Comparison of ENCODE assay signal across 8 cellular contexts in genomic region chrX:103310592-103311400, GRCh38. TPM values are rescaled to one million over a fixed set of nuclear protein-coding genes. Genes with fewer than 3 reads are reported as not detected.
DNase-seq lines count a peak whose midpoint lies in the region; ATAC-seq and TF ChIP-seq lines count a peak whose summit lies in the region.

Gene BEX2, minus strand, starts transcription at chrX:103310990. Its CDS starts 1,014 bp downstream, at chrX:103309976.

- H3K27ac Mint-ChIP-seq in T-cell: peak within 1 kb of the TSS; percentile 66 to 87

- TF ChIP-seq CTCF in KMS-11 (conservative IDR thresholded peaks at IDR 0.05; ENCODE audit: low read depth, low read length): no peak
- no peak for TF ChIP-seq CTCF in sigmoid colon (IDR thresholded peaks at IDR 0.05)

- ATAC-seq in GM21528 (IDR thresholded peaks at IDR 0.05; ENCODE audit: low FRiP score, unreplicated experiment) (peak; percentile 94), T-cell (replicated peaks in 1 of 4) (peak; percentile 99 to 100 (median 99))

- peaks cover 6% of the 10 kb centered on the region for H3K4me1 ChIP-seq in KMS-11 (ENCODE audit: low read depth, poor library complexity, severe bottlenecking)
- peaks cover 0 to 5% (median 2%) of the 10 kb centered on the region in 4 donors for H3K4me1 ChIP-seq in sigmoid colon

- no peak for TF ChIP-seq POLR2A in sigmoid colon (IDR thresholded peaks at IDR 0.05)

- H3K27ac ChIP-seq in KMS-11: no peak within 1 kb of the TSS
- H3K27ac ChIP-seq in sigmoid colon: peak within 1 kb of the TSS in 1 of 4 donors; percentile 14

- DNase-seq in DMS 273 (lab: John Stamatoyannopoulos, UW; ENCODE audit: unreplicated experiment) (peak; percentile 90), T-cell (peak; percentile 60 to 88 (median 82)), anterior cingulate cortex (lab: John Stamatoyannopoulos, UW) (peak; percentile 2 to 85 (median 67)), iPS DF 4.7 (ENCODE audit: extremely low read depth, low spot score) (peak; percentile 44), sigmoid colon (peak; percentile 81), HT-29 (ENCODE audit: low spot score) (no peak)

- CTCF ChIA-PET in T-cell (lab: Charles Lee): interaction anchor here in 1 of 2 donors (0.6 to 1.4 kb wide), 2 partner anchors 12 to 153 kb away, joined by 3 to 5 read pairs; no protein-coding TSS in a partner anchor

- H3K27me3 Mint-ChIP-seq in T-cell: peaks cover 0 to 6% of the 10 kb centered on the region in 2 donors

- H3K9me3 Mint-ChIP-seq in T-cell: no peaks in the 10 kb centered on the region

- H4K20me1 ChIP-seq in KMS-11 (ENCODE audit: insufficient read depth): no peaks in the 10 kb centered on the region

- peak within 1 kb of the TSS; percentile 71; the same call in 1 of the 2 replicates for H3K9ac ChIP-seq in KMS-11

- H3K9me3 ChIP-seq in sigmoid colon: no peaks in the 10 kb centered on the region

- peak within 1 kb of the TSS; percentile 60; the same call in 1 of the 2 replicates for H3K4me2 ChIP-seq in KMS-11

- H3K36me3 ChIP-seq in KMS-11 (ENCODE audit: insufficient read depth) (no peaks in the 10 kb centered on the region), sigmoid colon (no peaks in the 10 kb centered on the region)

- H3K36me3 Mint-ChIP-seq in T-cell: peaks cover 4% of the 10 kb centered on the region

- 0 to 1% methylated on average over 51 of the region's 51 CpGs for WGBS in sigmoid colon, 2 donors

- POLR2A ChIA-PET in T-cell (lab: Charles Lee): interaction anchor here in 1 of 2 donors (0.7 kb wide), 1 partner anchor 50 kb away, joined by 6 read pairs; no protein-coding TSS in a partner anchor

- peaks cover 0 to 4% (median 4%) of the 10 kb centered on the region in 3 donors for H3K4me1 Mint-ChIP-seq in T-cell

- H3K4me3 ChIP-seq in KMS-11 (IDR thresholded peaks at IDR 0.05; ENCODE audit: insufficient read depth, low read depth, low read length) (no peak within 1 kb of the TSS), sigmoid colon (peak within 1 kb of the TSS; percentile 25 to 51 (median 42))

- H3K27me3 ChIP-seq in KMS-11 (ENCODE audit: insufficient read depth, low read depth) (no peaks in the 10 kb centered on the region), sigmoid colon (peaks cover 0 to 9% (median 0%) of the 10 kb centered on the region in 3 donors)

- H2AFZ ChIP-seq in KMS-11 (ENCODE audit: low read depth): peak within 1 kb of the TSS; percentile 82

- H3K4me3 Mint-ChIP-seq in T-cell: peak within 1 kb of the TSS; percentile 79 to 81 (median 80)

- no peaks in the 10 kb centered on the region for H3K79me2 ChIP-seq in KMS-11 (ENCODE audit: insufficient read depth, low read depth)

- no peak for TF ChIP-seq EP300 in sigmoid colon (IDR thresholded peaks at IDR 0.05)

- intact Hi-C loops in sigmoid colon (cut with DNase I): no loop called here

RNA-seq across cellular contexts. Expression of gene BEX2, which starts in this region (rescaled TPM):
- total RNA-seq in T-cell (10 to 100 TPM; 24.0 to 38.3 (median 26.8) TPM), sigmoid colon (10 to 100 TPM in 3 of 4 donors, 1 to 10 TPM in 1; 2.2 to 24.6 (median 11.2) TPM)
- 10 to 100 TPM; 10.2 to 28.5 (median 16.8) TPM for polyA plus RNA-seq in sigmoid colon
- total RNA-seq in HT-29 (2014; rRNA removed; shearing (Covaris generic)): not detected in 2 replicates
